Comparison of ENCODE assay signal across 23 cellular contexts in genomic region chr16:82313754-82314153, GRCh38.
"Had no signal": no experiment of that assay in that cellular context is flagged by ENCODE, and none has a peak within 500 bp of the region (broad histone marks: within the 10 kb centered on the region; RNA-seq: fewer than 3 reads in every experiment).

No MANE protein-coding gene starts in this region.

- H3K9me3 Mint-ChIP-seq: endodermal cell had no signal

- DNase-seq: colonic mucosa; cortex of kidney; dorsolateral prefrontal cortex; effector CD4-positive, alpha-beta T cell; effector CD8-positive, alpha-beta T cell; effector memory CD4-positive, alpha-beta T cell; effector memory CD8-positive, alpha-beta T cell; endodermal cell; erythroblast; esophagus squamous epithelium; foreskin fibroblast; foreskin keratinocyte; foreskin melanocyte; gastrocnemius medialis; glutamatergic neuron; head of caudate nucleus; heart left ventricle had no signal

- H3K4me1 ChIP-seq: colonic mucosa, foreskin keratinocyte had no signal

- H3K4me1 Mint-ChIP-seq: endodermal cell had no signal

- ATAC-seq: effector memory CD8-positive, alpha-beta T cell; esophagus mucosa; foreskin keratinocyte; gastrocnemius medialis; gastroesophageal sphincter had no signal

- H3K4me3 ChIP-seq: colonic mucosa, coronary artery, dorsolateral prefrontal cortex, esophagus muscularis mucosa, esophagus squamous epithelium, gastrocnemius medialis, gastroesophageal sphincter, heart left ventricle had no signal

- H3K27ac ChIP-seq: colonic mucosa, dorsolateral prefrontal cortex, epithelial cell of prostate, esophagus muscularis mucosa, esophagus squamous epithelium, foreskin keratinocyte, gastroesophageal sphincter had no signal

- H3K36me3 ChIP-seq: colonic mucosa, esophagus muscularis mucosa, esophagus squamous epithelium, gastrocnemius medialis, gastroesophageal sphincter, heart left ventricle had no signal

- H3K9me3 ChIP-seq: colonic mucosa, esophagus muscularis mucosa, esophagus squamous epithelium, gastrocnemius medialis, gastroesophageal sphincter, heart left ventricle had no signal

- H3K27ac Mint-ChIP-seq: dendritic cell treated with granulocyte-macrophage colony-stimulating factor and Interleukin-4, amounts not matched to agents 40 ng/mL and 50 ng/mL, for 4 days; effector memory CD8-positive, alpha-beta T cell; endodermal cell had no signal

- H3K4me3 Mint-ChIP-seq: dendritic cell treated with granulocyte-macrophage colony-stimulating factor and Interleukin-4, amounts not matched to agents 40 ng/mL and 50 ng/mL, for 4 days; effector memory CD8-positive, alpha-beta T cell; endodermal cell had no signal

- H3K27me3 Mint-ChIP-seq: dendritic cell treated with granulocyte-macrophage colony-stimulating factor and Interleukin-4, amounts not matched to agents 40 ng/mL and 50 ng/mL, for 4 days had no signal

- H3K27me3 ChIP-seq: colonic mucosa, dorsolateral prefrontal cortex, esophagus muscularis mucosa, gastrocnemius medialis, heart left ventricle had no signal
